ENCODE assay signal across 22 cellular contexts in the genomic region with DNA sequence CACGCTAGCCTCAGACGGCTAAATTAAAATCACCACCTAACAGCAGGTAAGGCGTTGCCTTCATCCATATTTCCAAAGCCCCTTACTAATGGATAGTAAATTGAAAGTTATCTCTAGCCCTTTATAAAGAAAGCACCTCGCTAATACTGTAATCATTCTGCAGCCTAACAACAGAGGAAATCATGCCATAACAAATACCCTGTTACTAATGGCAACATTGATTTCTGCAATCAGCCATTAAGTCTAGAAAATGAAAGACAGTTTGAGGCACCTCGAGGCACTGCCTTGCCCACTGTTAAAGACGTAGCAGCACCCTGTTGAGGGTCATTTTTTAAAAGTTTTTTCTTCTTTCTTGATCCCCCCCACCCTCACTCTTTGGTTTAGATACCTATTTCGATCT.
"Had no signal": no experiment of that assay in that cellular context is flagged by ENCODE, and none has a peak within 500 bp of the region (broad histone marks: within the 10 kb centered on the region; RNA-seq: fewer than 3 reads in every experiment).

No MANE protein-coding gene starts in this region.

- H3K27ac ChIP-seq: coronary artery, lower lobe of right lung, neutrophil had no signal

- H3K4me1 Mint-ChIP-seq: activated CD4-positive, alpha-beta T cell treated with anti-CD3 and anti-CD28 coated beads, Interleukin-2, amount 10 ng/mL, durations not matched to agents 24 days and 14 days had no signal

- H3K36me3 Mint-ChIP-seq: activated naive CD8-positive, alpha-beta T cell; naive B cell had no signal

- H3K4me1 ChIP-seq: lower lobe of right lung had no signal

- H3K4me3 ChIP-seq: coronary artery, lower lobe of right lung had no signal

- H3K27ac Mint-ChIP-seq: activated CD4-positive, alpha-beta T cell treated with anti-CD3 and anti-CD28 coated beads, Interleukin-2, amount 10 ng/mL, durations not matched to agents 24 days and 14 days; activated CD8-positive, alpha-beta T cell treated with anti-CD3 and anti-CD28 coated beads, Interleukin-2, amount 10 ng/mL, durations not matched to agents 7 days and 5 days; activated naive CD8-positive, alpha-beta T cell; activated T-cell treated with anti-CD3 and anti-CD28 coated beads, Interleukin-2, amount 50 U/mL, for 72 hours; naive B cell; T-helper 2 cell treated with Interferon-gamma antibody and Interleukin-4, amounts not matched to agents 5 μg/mL and 100 μg/mL, for 36 hours had no signal

- H3K9me3 Mint-ChIP-seq: activated CD4-positive, alpha-beta T cell treated with anti-CD3 and anti-CD28 coated beads, Interleukin-2, amount 10 ng/mL, durations not matched to agents 24 days and 14 days; T-helper 2 cell treated with Interferon-gamma antibody and Interleukin-4, amounts not matched to agents 5 μg/mL and 100 μg/mL, for 36 hours had no signal

- FAIRE-seq: frontal cortex, small intestine had no signal

- H3K4me3 Mint-ChIP-seq: activated CD4-positive, alpha-beta T cell treated with anti-CD3 and anti-CD28 coated beads, Interleukin-2, amount 10 ng/mL, durations not matched to agents 24 days and 14 days; activated CD8-positive, alpha-beta T cell treated with anti-CD3 and anti-CD28 coated beads, Interleukin-2, amount 10 ng/mL, durations not matched to agents 7 days and 5 days; activated naive CD8-positive, alpha-beta T cell; activated T-cell treated with anti-CD3 and anti-CD28 coated beads, Interleukin-2, amount 50 U/mL, for 72 hours; naive B cell; T-helper 2 cell treated with Interferon-gamma antibody and Interleukin-4, amounts not matched to agents 5 μg/mL and 100 μg/mL, for 36 hours had no signal

- H3K36me3 ChIP-seq: lower lobe of right lung, neutrophil had no signal

- DNase-seq: activated CD4-positive, alpha-beta T cell treated with anti-CD3 and anti-CD28 coated beads, Interleukin-2, amount 10 ng/mL, durations not matched to agents 24 days and 14 days; activated CD4-positive, CD25-positive, alpha-beta regulatory T cell; activated CD8-positive, alpha-beta memory T cell treated with anti-CD3 and anti-CD28 coated beads, Interleukin-2, amount 50 U/mL, for 48 hours; activated CD8-positive, alpha-beta T cell treated with anti-CD3 and anti-CD28 coated beads, Interleukin-2, amount 10 ng/mL, durations not matched to agents 7 days and 5 days; activated gamma-delta T cell; activated T-cell treated with anti-CD3 and anti-CD28 coated beads, Interleukin-2, amount 50 U/mL, for 72 hours; amniotic stem cell; central memory CD4-positive, alpha-beta T cell; effector CD8-positive, alpha-beta T cell; left cardiac atrium; lower lobe of right lung; naive B cell; posterior cingulate gyrus; right cardiac atrium; small intestine; stimulated activated naive CD8-positive, alpha-beta T cell treated with anti-CD3 and anti-CD28 coated beads, Interleukin-15, Interleukin-2, amounts not matched to agents 100 U/mL and 50 U/mL, for 24 hours; trophoblast cell had no signal

- ATAC-seq: activated CD8-positive, alpha-beta T cell treated with anti-CD3 and anti-CD28 coated beads, Interleukin-2, amount 10 ng/mL, durations not matched to agents 7 days and 5 days; activated T-cell treated with anti-CD3 and anti-CD28 coated beads, Interleukin-2, amount 50 U/mL, for 72 hours; left cardiac atrium; lower lobe of right lung; right cardiac atrium; stimulated activated naive CD8-positive, alpha-beta T cell treated with anti-CD3 and anti-CD28 coated beads, Interleukin-15, Interleukin-2, amounts not matched to agents 100 U/mL and 50 U/mL, for 24 hours had no signal

- H3K9me3 ChIP-seq: lower lobe of right lung, neutrophil had no signal
